Comparison of ENCODE assay signal across 1 cellular context in genomic region chr2:229297284-229297683, GRCh38.
TF ChIP-seq lines count a peak whose summit lies in the region.

No MANE protein-coding gene starts in this region.

TF ChIP-seq in HepG2, 621 proteins besides CTCF, POLR2A, EP300 and RAD21 (continued from another document):
- TF ChIP-seq AKNA (CRISPR knock-in tag; IDR thresholded peaks at IDR 0.05; ENCODE audit: borderline replicate concordance) (no peak), ATF4 (CRISPR knock-in tag; IDR thresholded peaks at IDR 0.05) (no peak), SATB2 (CRISPR knock-in tag; IDR thresholded peaks at IDR 0.05) (no peak), KDM5B (CRISPR knock-in tag; IDR thresholded peaks at IDR 0.05; ENCODE audit: borderline replicate concordance) (no peak)
